13 cellular contexts compared by ENCODE assay signal in genomic region chr10:73969224-73969811, GRCh38. TPM values are rescaled to one million over a fixed set of nuclear protein-coding genes. Genes with fewer than 3 reads are reported as not detected.
DNase-seq lines count a peak whose midpoint lies in the region; ATAC-seq, FAIRE-seq and TF ChIP-seq lines count a peak whose summit lies in the region.
"Had no signal": no experiment of that assay in that cellular context is flagged by ENCODE, and none has a peak within 500 bp of the region (broad histone marks: within the 10 kb centered on the region; RNA-seq: fewer than 3 reads in every experiment).

No MANE protein-coding gene starts in this region.

- FAIRE-seq in GM19239 (lab: Jason Lieb, UNC), result no peak

- peak overlapping the region; percentile 72 for H3K27ac Mint-ChIP-seq in stimulated activated naive B cell treated with anti-CD40 and anti-IgM and Interleukin-4, amounts not matched to agents 10 μg/mL and 1 μg/mL and 100 μg/mL, for 72 hours

- H3K27ac ChIP-seq in HL-60 (replicated peaks) (peak overlapping the region; percentile 29), iPS-18a (ENCODE audit: low read length) (peak overlapping the region; percentile 30), SJCRH30 (no peak overlapping the region)
- H3K27ac ChIP-seq: BLaER1, foreskin keratinocyte had no signal

- H3K9ac ChIP-seq in iPS-18a (ENCODE audit: low read length), result no peak overlapping the region
- H3K9ac ChIP-seq: BLaER1 had no signal

- H3K27me3 ChIP-seq in HL-60 (ENCODE audit: insufficient read depth, poor library complexity, severe bottlenecking), result no peaks in the 10 kb centered on the region
- H3K27me3 ChIP-seq in iPS-18a (ENCODE audit: control insufficient read depth, insufficient read depth, low read length), result no peaks in the 10 kb centered on the region
- no peaks in the 10 kb centered on the region for H3K27me3 ChIP-seq in SJCRH30
- H3K27me3 ChIP-seq: BLaER1, foreskin keratinocyte, spleen had no signal

- H3K9me3 Mint-ChIP-seq in stimulated activated naive B cell treated with anti-CD40 and anti-IgM and Interleukin-4, amounts not matched to agents 10 μg/mL and 1 μg/mL and 100 μg/mL, for 72 hours, result no peaks in the 10 kb centered on the region

- no peaks in the 10 kb centered on the region for H3K36me3 Mint-ChIP-seq in stimulated activated naive B cell treated with anti-CD40 and anti-IgM and Interleukin-4, amounts not matched to agents 10 μg/mL and 1 μg/mL and 100 μg/mL, for 72 hours

- H3K36me3 ChIP-seq in iPS-18a (ENCODE audit: control insufficient read depth, low read depth, low read length), result no peaks in the 10 kb centered on the region
- H3K36me3 ChIP-seq in SJCRH30, result no peaks in the 10 kb centered on the region
- H3K36me3 ChIP-seq: BLaER1, spleen had no signal

- ATAC-seq in stimulated activated naive B cell treated with anti-CD40 and anti-IgM and Interleukin-4, amounts not matched to agents 10 μg/mL and 1 μg/mL and 100 μg/mL, for 72 hours (replicated peaks), result peak; percentile 78 to 80
- ATAC-seq in HG03135 (IDR thresholded peaks at IDR 0.05; ENCODE audit: unreplicated experiment), result no peak
- ATAC-seq: foreskin keratinocyte had no signal

- no peaks in the 10 kb centered on the region for H3K27me3 Mint-ChIP-seq in stimulated activated naive B cell treated with anti-CD40 and anti-IgM and Interleukin-4, amounts not matched to agents 10 μg/mL and 1 μg/mL and 100 μg/mL, for 72 hours

- H3K4me3 ChIP-seq in HL-60 (replicated peaks; ENCODE audit: insufficient read depth, low read length) (no peak overlapping the region), iPS-18a (ENCODE audit: low read length) (no peak overlapping the region), SJCRH30 (no peak overlapping the region)
- H3K4me3 ChIP-seq: BLaER1, spleen had no signal

- H3K4me1 ChIP-seq in iPS-18a (ENCODE audit: control insufficient read depth, low read depth, low read length) (peaks cover 42% of the 10 kb centered on the region), SJCRH30 (peaks cover 27% of the 10 kb centered on the region)

- peaks cover 6 to 10% of the 10 kb centered on the region in 2 donors for H3K4me1 Mint-ChIP-seq in stimulated activated naive B cell treated with anti-CD40 and anti-IgM and Interleukin-4, amounts not matched to agents 10 μg/mL and 1 μg/mL and 100 μg/mL, for 72 hours

- H3K9me3 ChIP-seq in iPS-18a (ENCODE audit: control insufficient read depth, low read depth, low read length), result no peaks in the 10 kb centered on the region
- no peaks in the 10 kb centered on the region for H3K9me3 ChIP-seq in SJCRH30 (replicated peaks)
- H3K9me3 ChIP-seq: BLaER1, spleen had no signal

- H3K4me3 Mint-ChIP-seq in stimulated activated naive B cell treated with anti-CD40 and anti-IgM and Interleukin-4, amounts not matched to agents 10 μg/mL and 1 μg/mL and 100 μg/mL, for 72 hours, result no peak overlapping the region

- no peak for TF ChIP-seq CTCF in HL-60 (IDR thresholded peaks at IDR 0.05; ENCODE audit: insufficient read depth, low read length)

- DNase-seq in HL-60 (ENCODE audit: low read depth in 1 of 2, low spot score in 1 of 2) (peak; percentile 67 to 90), RPMI8226 (peak; percentile 8), SJCRH30 (no peak), GM19239 (ENCODE audit: insufficient read length, low spot score) (no peak)
- DNase-seq in stimulated activated naive B cell treated with anti-CD40 and anti-IgM and Interleukin-4, amounts not matched to agents 10 μg/mL and 1 μg/mL and 100 μg/mL, for 72 hours, result no peak
- DNase-seq: activated gamma-delta T cell treated with Interleukin-2 at 50 U/mL for 16 hours, foreskin keratinocyte, NCI-H2171, spleen, substantia nigra had no signal

RNA-seq across cellular contexts. Expression of gene VCL, which starts 28.6 kb away (rescaled TPM):
- 45.5 and 48.1 TPM in 2 replicates for total RNA-seq in SJCRH30 (2014; rRNA removed; shearing (Covaris generic))

RNA-seq across cellular contexts. Expression of gene PLAU, which starts 58.4 kb away (rescaled TPM):
- total RNA-seq in SJCRH30 (2014; rRNA removed; shearing (Covaris generic)), result 58.5 and 64.8 TPM in 2 replicates

Comparison
In these comparisons a context has a peak if more than half of its experiments do, and no peak if none do; other contexts are left out.
1. DNase-seq: peak in HL-60 (2 of 2) and RPMI8226 (single experiment); none in stimulated activated naive B cell treated with anti-CD40 and anti-IgM and Interleukin-4, amounts not matched to agents 10 μg/mL and 1 μg/mL and 100 μg/mL, for 72 hours (single experiment), SJCRH30 (0 of 2) and GM19239 (single experiment).